15 cellular contexts compared by ENCODE assay signal in genomic region chr10:30803901-30804322, GRCh38.
A peak's percentile ranks its signal among the peaks of the same experiment; 100 is the strongest.
DNase-seq lines count a peak whose midpoint lies in the region; ATAC-seq and TF ChIP-seq lines count a peak whose summit lies in the region.
"Had no signal": no experiment of that assay in that cellular context is flagged by ENCODE, and none has a peak within 500 bp of the region (broad histone marks: within the 10 kb centered on the region; RNA-seq: fewer than 3 reads in every experiment).

No MANE protein-coding gene starts in this region.

- peak overlapping the region; percentile 62 for H3K27ac ChIP-seq in C4-2B
- H3K27ac ChIP-seq in heart left ventricle: peak overlapping the region; percentile 20 to 86 (median 64)
- peak overlapping the region; percentile 64 to 94 (median 86) for H3K27ac ChIP-seq in sigmoid colon
- H3K27ac ChIP-seq in MM.1S (ENCODE audit: low read length): no peak overlapping the region
- H3K27ac ChIP-seq: BLaER1 treated with 17β-estradiol and CSF1 and Interleukin-3, amounts not matched to agents 10 nM and 100 nM had no signal

- peak; percentile 68 to 88 (median 80) for ATAC-seq in heart left ventricle
- ATAC-seq in HG03045 (IDR thresholded peaks at IDR 0.05; ENCODE audit: unreplicated experiment): no peak
- ATAC-seq in T-helper 17 cell: no peak

- peak in 1 of 4 donors; percentile 12 for TF ChIP-seq EP300 in sigmoid colon (IDR thresholded peaks at IDR 0.05)

- H4K20me1 ChIP-seq in MM.1S (ENCODE audit: insufficient read depth, low read length): no peaks in the 10 kb centered on the region
- H4K20me1 ChIP-seq: BLaER1 treated with 17β-estradiol and CSF1 and Interleukin-3, amounts not matched to agents 10 nM and 100 nM had no signal

- CTCF ChIA-PET in MCF 10A (lab: Yijun Ruan, JAX): no interaction called here

- peak; percentile 39 for DNase-seq in MCF 10A (ENCODE audit: unreplicated experiment)
- peak in 3 of 5 donors; percentile 27 to 66 (median 62) for DNase-seq in heart left ventricle
- DNase-seq in sigmoid colon: peak; percentile 90
- no peak for DNase-seq in stimulated activated CD4-positive, alpha-beta T cell treated with anti-CD3 and anti-CD28 coated beads, Interleukin-12 subunit alpha, Interleukin-12 subunit beta, amount 100 ng/mL, for 4 hours
- no peak for DNase-seq in MM.1S
- DNase-seq in T-helper 17 cell: no peak
- DNase-seq: amniotic stem cell; head of caudate nucleus; naive B cell; NCI-H1694 treated with DMSO at 0.1 percent for 48 hours; stimulated activated CD4-positive, alpha-beta T cell treated with anti-CD3 and anti-CD28 coated beads, Interleukin-2, amount 100 ng/mL, for 24 hours; substantia nigra had no signal

- H3K9me2 ChIP-seq in MM.1S (replicated peaks; ENCODE audit: insufficient read depth, low read length): no peaks in the 10 kb centered on the region

- H3K4me3 Mint-ChIP-seq in MCF 10A (ENCODE audit: unreplicated experiment): no peak overlapping the region
- H3K4me3 Mint-ChIP-seq in T-helper 17 cell: no peak overlapping the region
- H3K4me3 Mint-ChIP-seq: naive B cell had no signal

- H3K36me3 Mint-ChIP-seq in MCF 10A (ENCODE audit: insufficient read depth, unreplicated experiment): peaks cover 7% of the 10 kb centered on the region
- peaks cover 3% of the 10 kb centered on the region for H3K36me3 Mint-ChIP-seq in T-helper 17 cell (ENCODE audit: low read depth)
- H3K36me3 Mint-ChIP-seq: naive B cell had no signal

- no TSS peak for BruUV-seq in MCF 10A (replicated peaks; lab: Mats Ljungman, UMichigan)

- no peaks in the 10 kb centered on the region for H3K79me2 ChIP-seq in MM.1S (ENCODE audit: low read length)

- peaks cover 0 to 18% (median 3%) of the 10 kb centered on the region in 12 donors for H3K4me1 ChIP-seq in heart left ventricle
- H3K4me1 ChIP-seq in sigmoid colon: peaks cover 3 to 50% (median 21%) of the 10 kb centered on the region in 4 donors
- H3K4me1 ChIP-seq in MM.1S (ENCODE audit: low read length): no peaks in the 10 kb centered on the region

- no peaks in the 10 kb centered on the region for H3K9me3 Mint-ChIP-seq in MCF 10A (ENCODE audit: unreplicated experiment)
- H3K9me3 Mint-ChIP-seq: naive B cell had no signal

- H3K27me3 ChIP-seq in heart left ventricle: no peaks in the 10 kb centered on the region
- H3K27me3 ChIP-seq in sigmoid colon: no peaks in the 10 kb centered on the region
- no peaks in the 10 kb centered on the region for H3K27me3 ChIP-seq in MM.1S (replicated peaks; ENCODE audit: insufficient read depth, low read length)
- H3K27me3 ChIP-seq: BLaER1 treated with 17β-estradiol and CSF1 and Interleukin-3, amounts not matched to agents 10 nM and 100 nM had no signal

- H3K4me2 ChIP-seq in MM.1S (ENCODE audit: low read depth, low read length): no peak overlapping the region
- H3K4me2 ChIP-seq: BLaER1 treated with 17β-estradiol and CSF1 and Interleukin-3, amounts not matched to agents 10 nM and 100 nM had no signal

- no peak for TF ChIP-seq POLR2A in heart left ventricle (IDR thresholded peaks at IDR 0.05)
- no peak for TF ChIP-seq POLR2A in sigmoid colon (IDR thresholded peaks at IDR 0.05)

- no peaks in the 10 kb centered on the region for H3K27me3 Mint-ChIP-seq in MCF 10A (ENCODE audit: insufficient read depth, unreplicated experiment)
- H3K27me3 Mint-ChIP-seq in T-helper 17 cell: peaks cover 10% of the 10 kb centered on the region

- no peak overlapping the region for H3K27ac Mint-ChIP-seq in MCF 10A (ENCODE audit: low read depth, unreplicated experiment)
- H3K27ac Mint-ChIP-seq in T-helper 17 cell: no peak overlapping the region

- H3K36me3 ChIP-seq in heart left ventricle (no peaks in the 10 kb centered on the region), sigmoid colon (no peaks in the 10 kb centered on the region), MM.1S (replicated peaks; ENCODE audit: insufficient read depth, low read length) (no peaks in the 10 kb centered on the region)
- H3K36me3 ChIP-seq: BLaER1 treated with 17β-estradiol and CSF1 and Interleukin-3, amounts not matched to agents 10 nM and 100 nM had no signal

- TF ChIP-seq CTCF in C4-2B (conservative IDR thresholded peaks at IDR 0.05) (no peak), MCF 10A (IDR thresholded peaks at IDR 0.05; ENCODE audit: unreplicated experiment) (no peak), heart left ventricle (IDR thresholded peaks at IDR 0.05) (no peak), sigmoid colon (IDR thresholded peaks at IDR 0.05) (no peak), MM.1S (IDR thresholded peaks at IDR 0.05; ENCODE audit: low read length) (no peak)

- H2AFZ ChIP-seq in MM.1S (ENCODE audit: low read length): no peak overlapping the region

- POLR2A ChIA-PET in MCF 10A (lab: Yijun Ruan, JAX): no interaction called here

- H3K4me1 Mint-ChIP-seq in MCF 10A (ENCODE audit: insufficient read depth, unreplicated experiment) (peaks cover 12% of the 10 kb centered on the region), T-helper 17 cell (peaks cover 8% of the 10 kb centered on the region)
- H3K4me1 Mint-ChIP-seq: naive B cell had no signal

- WGBS in heart left ventricle, 4 donors: 57 to 79% (median 65%) methylated on average over 5 of the region's 5 CpGs
- WGBS in sigmoid colon, 2 donors: 75 to 79% methylated on average over 5 of the region's 5 CpGs

- no peaks in the 10 kb centered on the region for H3K9me3 ChIP-seq in heart left ventricle
- H3K9me3 ChIP-seq in sigmoid colon: no peaks in the 10 kb centered on the region
- H3K9me3 ChIP-seq in MM.1S (replicated peaks; ENCODE audit: insufficient read depth, low read length): no peaks in the 10 kb centered on the region
- H3K9me3 ChIP-seq in T-helper 17 cell (ENCODE audit: control insufficient read depth, low read length, poor library complexity, severe bottlenecking): no peaks in the 10 kb centered on the region
- H3K9me3 ChIP-seq: BLaER1 treated with 17β-estradiol and CSF1 and Interleukin-3, amounts not matched to agents 10 nM and 100 nM had no signal

- no peak overlapping the region for H3K9ac ChIP-seq in MM.1S (ENCODE audit: low read length)
- H3K9ac ChIP-seq: BLaER1 treated with 17β-estradiol and CSF1 and Interleukin-3, amounts not matched to agents 10 nM and 100 nM had no signal

- no peaks in the 10 kb centered on the region for H3F3A ChIP-seq in MM.1S (ENCODE audit: insufficient read depth, low read length)

- H3K4me3 ChIP-seq in heart left ventricle: no peak overlapping the region
- H3K4me3 ChIP-seq in sigmoid colon: no peak overlapping the region
- no peak overlapping the region for H3K4me3 ChIP-seq in MM.1S (ENCODE audit: low read length)
- H3K4me3 ChIP-seq: BLaER1 treated with 17β-estradiol and CSF1 and Interleukin-3, amounts not matched to agents 10 nM and 100 nM had no signal

- intact Hi-C loops in MCF 10A (cut with micrococcal nuclease) (no loop called here), heart left ventricle (cut with DNase I) (no loop called here), sigmoid colon (cut with DNase I) (loop anchor here (2.0 kb wide), 2 partner anchors 59 to 227 kb away; partner anchors contain the start of gene ZNF438)

Comparison
In these comparisons a context has a peak if more than half of its experiments do, and no peak if none do; other contexts are left out.
1. DNase-seq: peak in MCF 10A (single experiment), heart left ventricle (3 of 5) and sigmoid colon (single experiment); none in stimulated activated CD4-positive, alpha-beta T cell treated with anti-CD3 and anti-CD28 coated beads, Interleukin-12 subunit alpha, Interleukin-12 subunit beta, amount 100 ng/mL, for 4 hours (single experiment), MM.1S (single experiment) and T-helper 17 cell (0 of 3).
2. ATAC-seq: peak in heart left ventricle (4 of 4); none in HG03045 (single experiment) and T-helper 17 cell (single experiment).